ENCODE assay signal across 21 cellular contexts in the genomic region with DNA sequence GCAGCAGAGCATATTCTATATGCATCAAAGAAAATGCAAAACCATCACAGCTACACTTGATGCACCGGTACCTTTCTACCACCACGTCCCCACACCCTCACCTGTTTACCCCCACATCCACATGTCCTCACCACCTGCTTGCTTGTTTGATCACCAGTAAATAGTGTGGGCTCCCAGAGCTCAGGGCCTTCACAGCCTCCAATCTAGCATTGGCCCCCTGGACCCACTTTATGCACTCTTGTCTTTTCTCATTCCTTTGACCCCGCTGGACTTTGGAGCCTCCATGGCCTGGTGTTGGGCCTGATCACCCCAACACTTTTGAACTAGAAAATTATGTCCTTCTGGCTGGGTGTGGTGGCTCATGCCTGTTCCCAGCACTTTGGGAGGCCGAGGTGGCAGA.
"Had no signal": no experiment of that assay in that cellular context is flagged by ENCODE, and none has a peak within 500 bp of the region (broad histone marks: within the 10 kb centered on the region; RNA-seq: fewer than 3 reads in every experiment).

No MANE protein-coding gene starts in this region.

- H3K4me1 Mint-ChIP-seq: memory B cell had no signal

- H3K4me3 Mint-ChIP-seq: memory B cell, nephron had no signal

- H3K4me3 ChIP-seq: colonic mucosa, esophagus muscularis mucosa, gastroesophageal sphincter, left ventricle myocardium inferior, lower lobe of right lung, pancreas had no signal

- DNase-seq: colonic mucosa; effector CD4-positive, alpha-beta T cell; foreskin fibroblast; glutamatergic neuron; kidney; left cardiac atrium; left ventricle myocardium inferior; lower lobe of right lung; naive B cell; occipital lobe; pancreas; right cardiac atrium; stimulated activated CD4-positive, alpha-beta T cell treated with anti-CD3 and anti-CD28 coated beads, Interleukin-12 subunit alpha, Interleukin-12 subunit beta, amount 100 ng/mL, for 4 hours; stimulated activated CD4-positive, alpha-beta T cell treated with anti-CD3 and anti-CD28 coated beads, Interleukin-2, amount 100 ng/mL, for 48 hours; stimulated activated naive CD4-positive, alpha-beta T cell treated with Interleukin-2 at 50 U/mL for 16 hours; trophoblast cell had no signal

- H3K27ac Mint-ChIP-seq: memory B cell, naive B cell, nephron, progenitor cell of endocrine pancreas had no signal
